In genomic region chr14:92513966-92514843, GRCh38 we compare ENCODE assay signal across 8 cellular contexts. TPM values are rescaled to one million over a fixed set of nuclear protein-coding genes. Genes with fewer than 3 reads are reported as not detected.
A peak's percentile ranks its signal among the peaks of the same experiment; 100 is the strongest.
DNase-seq lines count a peak whose midpoint lies in the region; ATAC-seq, FAIRE-seq and TF ChIP-seq lines count a peak whose summit lies in the region.

No MANE protein-coding gene starts in this region.

- no peaks in the 10 kb centered on the region for H3K9me3 ChIP-seq in neutrophil
- H3K9me3 ChIP-seq in BE2C, result no peaks in the 10 kb centered on the region

- DNase-seq in GM12892 (ENCODE audit: insufficient read length) (peak; percentile 40), fibroblast of villous mesenchyme (ENCODE audit: low read depth) (peak; percentile 37), amygdala (lab: John Stamatoyannopoulos, UW) (no peak), BE2C (no peak), dedifferentiated amniotic fluid mesenchymal stem cell (ENCODE audit: extremely low spot score) (no peak)
- peak; percentile 75 for DNase-seq in activated CD8-positive, alpha-beta memory T cell treated with anti-CD3 and anti-CD28 coated beads, Interleukin-2, amount 50 U/mL, for 48 hours

- ATAC-seq in HG03139 (IDR thresholded peaks at IDR 0.05; ENCODE audit: unreplicated experiment), result peak; percentile 14

- peak overlapping the region; percentile 70 for H3K4me3 ChIP-seq in fibroblast of villous mesenchyme (ENCODE audit: low read depth, low read length)
- H3K4me3 ChIP-seq in neutrophil (ENCODE audit: low read depth in 1 of 2, low read length in 1 of 2), result peak overlapping the region; percentile 89 to 93
- no peak overlapping the region for H3K4me3 ChIP-seq in BE2C (ENCODE audit: low read depth, low read length)

- no peak for TF ChIP-seq POLR2A in GM12892 (IDR thresholded peaks at IDR 0.05; ENCODE audit: low read depth, low read length)

- no peaks in the 10 kb centered on the region for H3K36me3 ChIP-seq in neutrophil
- H3K36me3 ChIP-seq in BE2C, result no peaks in the 10 kb centered on the region

- H3K27me3 ChIP-seq in neutrophil (no peaks in the 10 kb centered on the region), BE2C (peaks cover 62% of the 10 kb centered on the region)

- H3K27ac ChIP-seq in neutrophil, result peak overlapping the region; percentile 90

- peaks cover 60 to 62% of the 10 kb centered on the region in 2 experiments for H3K4me1 ChIP-seq in neutrophil (ENCODE audit: control insufficient read depth in 1 of 2, insufficient read depth in 1 of 2, low read depth in 1 of 2, low read length in 1 of 2)
- H3K4me1 ChIP-seq in BE2C, result no peaks in the 10 kb centered on the region

- peak; percentile 56 for FAIRE-seq in GM12892 (lab: Jason Lieb, UNC)

- TF ChIP-seq CTCF in fibroblast of villous mesenchyme (IDR thresholded peaks at IDR 0.05; ENCODE audit: insufficient read depth, low read depth, low read length) (no peak), neutrophil (IDR thresholded peaks at IDR 0.05) (no peak), BE2C (IDR thresholded peaks at IDR 0.05; ENCODE audit: low read depth, low read length) (no peak)

RNA-seq across cellular contexts. Expression of gene RIN3, which starts 0.6 kb away (rescaled TPM):
- 9.4 TPM for polyA plus RNA-seq in GM12892 (2012; ENCODE audit: missing spikeins)
- 7.3 and 7.4 TPM in 2 replicates for total RNA-seq in fibroblast of villous mesenchyme
- polyA plus RNA-seq in BE2C (2012; ENCODE audit: insufficient read depth, insufficient read length, low read depth), result not detected

Comparison
In these comparisons a context has a peak if more than half of its experiments do, and no peak if none do; other contexts are left out.
1. DNase-seq: peak in GM12892 (single experiment), activated CD8-positive, alpha-beta memory T cell treated with anti-CD3 and anti-CD28 coated beads, Interleukin-2, amount 50 U/mL, for 48 hours (single experiment) and fibroblast of villous mesenchyme (single experiment); none in amygdala (0 of 56), BE2C (single experiment) and dedifferentiated amniotic fluid mesenchymal stem cell (single experiment).